8 cellular contexts compared by ENCODE assay signal in the genomic region with DNA sequence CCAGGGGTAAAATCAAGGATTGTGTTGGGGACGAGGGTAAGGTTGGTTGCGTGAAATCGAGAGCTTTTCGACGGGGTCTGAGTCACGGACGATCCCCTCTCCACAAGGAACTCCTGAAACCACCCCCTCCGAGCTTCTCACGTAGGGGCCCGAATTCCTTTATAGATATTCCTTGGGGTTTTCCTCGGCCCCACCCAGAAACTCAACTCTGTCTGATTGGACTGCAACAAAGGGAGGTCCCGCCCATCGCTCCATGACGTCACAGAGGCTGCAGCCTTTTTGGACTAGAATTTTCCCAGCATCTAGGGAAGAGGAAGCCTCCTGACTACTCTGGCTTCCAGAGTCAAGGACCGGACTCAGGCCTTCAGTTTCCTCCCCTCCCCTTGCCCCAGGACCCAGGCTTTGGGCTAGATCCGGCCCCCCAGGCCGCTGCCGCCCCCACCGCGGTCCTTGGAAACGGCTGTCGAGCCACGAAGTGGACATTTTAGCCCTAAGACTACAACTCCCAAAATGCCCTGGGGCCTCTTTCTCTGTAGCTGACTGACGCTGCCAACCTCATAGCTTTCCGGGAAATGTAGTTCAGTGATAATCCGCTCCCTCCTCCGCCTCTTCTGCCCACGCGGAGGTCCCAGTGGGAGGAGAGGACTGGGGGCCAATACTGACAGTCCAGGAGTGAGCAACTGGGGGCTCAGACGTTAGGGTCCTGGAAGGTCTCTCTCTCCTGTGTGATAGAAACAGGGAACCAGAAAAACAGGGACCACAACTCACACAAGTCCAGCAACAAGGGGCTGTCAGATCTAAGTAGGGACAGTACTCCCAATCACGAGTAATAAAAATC. TPM values are rescaled to one million over a fixed set of nuclear protein-coding genes. Genes with fewer than 3 reads are reported as not detected.
DNase-seq lines count a peak whose midpoint lies in the region; ATAC-seq and TF ChIP-seq lines count a peak whose summit lies in the region.

Gene IZUMO1 (minus strand): TSS at position 172 of the 838 bp plus-strand sequence. CDS start 1,050 bp downstream, outside the sequence.

- peaks cover 9% of the 10 kb centered on the region; the same call in 1 of the 2 replicates for H3K36me3 ChIP-seq in ES-I3 (ENCODE audit: insufficient read depth, low read length)
- no peaks in the 10 kb centered on the region for H3K36me3 ChIP-seq in neural cell (ENCODE audit: insufficient read depth, low read length)
- H3K36me3 ChIP-seq in tibial artery: peaks cover 0 to 11% (median 0%) of the 10 kb centered on the region in 3 donors

- no peaks in the 10 kb centered on the region for H3K9me2 ChIP-seq in neural cell (ENCODE audit: insufficient read depth, low read length)

- no peaks in the 10 kb centered on the region for H3F3A ChIP-seq in neural cell (ENCODE audit: insufficient read depth, low read length, poor library complexity, severe bottlenecking)

- intact Hi-C loops in activated naive CD4-positive, alpha-beta T cell treated with anti-CD3 and anti-CD28 coated beads for 36 hours (cut with micrococcal nuclease): loop anchor here (5.0 kb wide), 1 partner anchor 575 kb away; the partner anchor contains the start of genes LIG1 and ZSWIM9
- intact Hi-C loops in tibial artery (cut with DNase I; ENCODE audit: low total_unique reads): no loop called here

- H3K4me1 Mint-ChIP-seq in activated naive CD4-positive, alpha-beta T cell treated with anti-CD3 and anti-CD28 coated beads for 36 hours (ENCODE audit: low read depth): peaks cover 15% of the 10 kb centered on the region

- H3K27ac ChIP-seq in neural cell (ENCODE audit: low read length) (no peak within 1 kb of the TSS), tibial artery (peak within 1 kb of the TSS; percentile 37 to 52)

- H3K9ac ChIP-seq in ES-I3 (ENCODE audit: low read depth, low read length) (peak within 1 kb of the TSS; percentile 91), neural cell (ENCODE audit: low read length) (peak within 1 kb of the TSS; percentile 46)

- no peak for TF ChIP-seq EP300 in neural cell (conservative IDR thresholded peaks at IDR 0.05; ENCODE audit: poor library complexity, severe bottlenecking)

- H3K27ac Mint-ChIP-seq in activated naive CD4-positive, alpha-beta T cell treated with anti-CD3 and anti-CD28 coated beads for 36 hours: no peak within 1 kb of the TSS

- no peak within 1 kb of the TSS for H2AFZ ChIP-seq in neural cell (ENCODE audit: low read depth, low read length)

- ATAC-seq in HG03159 (IDR thresholded peaks at IDR 0.05; ENCODE audit: unreplicated experiment): no peak

- TF ChIP-seq CTCF in neural cell (IDR thresholded peaks at IDR 0.05; ENCODE audit: poor library complexity, severe bottlenecking): no peak
- TF ChIP-seq CTCF in tibial artery (IDR thresholded peaks at IDR 0.05): no peak

- no peak within 1 kb of the TSS for H3K4me2 ChIP-seq in neural cell (ENCODE audit: low read length)

- H3K79me2 ChIP-seq in neural cell (replicated peaks; ENCODE audit: insufficient read depth, low read length): no peaks in the 10 kb centered on the region

- no peaks in the 10 kb centered on the region for H3K9me3 Mint-ChIP-seq in activated naive CD4-positive, alpha-beta T cell treated with anti-CD3 and anti-CD28 coated beads for 36 hours

- H3K4me3 Mint-ChIP-seq in activated naive CD4-positive, alpha-beta T cell treated with anti-CD3 and anti-CD28 coated beads for 36 hours: peak within 1 kb of the TSS; percentile 34

- peaks cover 12% of the 10 kb centered on the region for H3K27me3 Mint-ChIP-seq in activated naive CD4-positive, alpha-beta T cell treated with anti-CD3 and anti-CD28 coated beads for 36 hours (ENCODE audit: low read depth)

- CTCF ChIA-PET in activated naive CD4-positive, alpha-beta T cell treated with anti-CD3 and anti-CD28 coated beads for 36 hours (lab: Charles Lee): interaction anchor here (0.6 to 1.0 kb wide), 4 partner anchors 48 to 349 kb away, joined by 3 read pairs; no protein-coding TSS in a partner anchor

- no peak for TF ChIP-seq RAD21 in neural cell (conservative IDR thresholded peaks at IDR 0.05)

- no peaks in the 10 kb centered on the region for H3K36me3 Mint-ChIP-seq in activated naive CD4-positive, alpha-beta T cell treated with anti-CD3 and anti-CD28 coated beads for 36 hours (ENCODE audit: low read depth)

- no peaks in the 10 kb centered on the region for H3K9me3 ChIP-seq in ES-I3 (ENCODE audit: control insufficient read depth, insufficient read depth, low read length)
- no peaks in the 10 kb centered on the region for H3K9me3 ChIP-seq in neural cell (ENCODE audit: low read length)
- no peaks in the 10 kb centered on the region for H3K9me3 ChIP-seq in tibial artery

- H3K4me3 ChIP-seq in neural cell (ENCODE audit: low read length) (peak within 1 kb of the TSS; percentile 57), tibial artery (peak within 1 kb of the TSS; percentile 33 to 37)

- H3K4me1 ChIP-seq in ES-I3 (ENCODE audit: insufficient read depth, low read length) (no peaks in the 10 kb centered on the region; the same call in 1 of the 2 replicates), tibial artery (peaks cover 0 to 7% (median 0%) of the 10 kb centered on the region in 4 donors)

- DNase-seq in NOMO-1 treated with DMSO at 0.1 percent for 48 hours (lab: John Stamatoyannopoulos, UW; ENCODE audit: unreplicated experiment): peak; percentile 83
- peak; percentile 73 for DNase-seq in activated naive CD4-positive, alpha-beta T cell treated with anti-CD3 and anti-CD28 coated beads for 36 hours
- DNase-seq in globus pallidus (ENCODE audit: low spot score): peak; percentile 88
- peak; percentile 68 to 77 for DNase-seq in tibial artery
- DNase-seq in mesenteric fat pad (ENCODE audit: low spot score): no peak

- H3K27me3 ChIP-seq in neural cell (ENCODE audit: insufficient read depth, low read depth, low read length) (peaks cover 9% of the 10 kb centered on the region), tibial artery (peaks cover 0 to 40% of the 10 kb centered on the region in 2 donors)

- H4K20me1 ChIP-seq in neural cell (ENCODE audit: insufficient read depth): no peaks in the 10 kb centered on the region

TF ChIP-seq in neural cell, 6 proteins besides CTCF, POLR2A, EP300 and RAD21:
- TF ChIP-seq EZH2 (IDR thresholded peaks at IDR 0.05; ENCODE audit: borderline replicate concordance, insufficient read depth, low read length, poor library complexity, severe bottlenecking) (no peak), SMC3 (conservative IDR thresholded peaks at IDR 0.05; ENCODE audit: poor library complexity) (no peak), POLR2AphosphoS5 (IDR thresholded peaks at IDR 0.05) (no peak), TAF1 (IDR thresholded peaks at IDR 0.05; ENCODE audit: low read depth) (no peak), MXI1 (conservative IDR thresholded peaks at IDR 0.05; ENCODE audit: poor library complexity, severe bottlenecking) (no peak)
- TF ChIP-seq, protein P1, sequence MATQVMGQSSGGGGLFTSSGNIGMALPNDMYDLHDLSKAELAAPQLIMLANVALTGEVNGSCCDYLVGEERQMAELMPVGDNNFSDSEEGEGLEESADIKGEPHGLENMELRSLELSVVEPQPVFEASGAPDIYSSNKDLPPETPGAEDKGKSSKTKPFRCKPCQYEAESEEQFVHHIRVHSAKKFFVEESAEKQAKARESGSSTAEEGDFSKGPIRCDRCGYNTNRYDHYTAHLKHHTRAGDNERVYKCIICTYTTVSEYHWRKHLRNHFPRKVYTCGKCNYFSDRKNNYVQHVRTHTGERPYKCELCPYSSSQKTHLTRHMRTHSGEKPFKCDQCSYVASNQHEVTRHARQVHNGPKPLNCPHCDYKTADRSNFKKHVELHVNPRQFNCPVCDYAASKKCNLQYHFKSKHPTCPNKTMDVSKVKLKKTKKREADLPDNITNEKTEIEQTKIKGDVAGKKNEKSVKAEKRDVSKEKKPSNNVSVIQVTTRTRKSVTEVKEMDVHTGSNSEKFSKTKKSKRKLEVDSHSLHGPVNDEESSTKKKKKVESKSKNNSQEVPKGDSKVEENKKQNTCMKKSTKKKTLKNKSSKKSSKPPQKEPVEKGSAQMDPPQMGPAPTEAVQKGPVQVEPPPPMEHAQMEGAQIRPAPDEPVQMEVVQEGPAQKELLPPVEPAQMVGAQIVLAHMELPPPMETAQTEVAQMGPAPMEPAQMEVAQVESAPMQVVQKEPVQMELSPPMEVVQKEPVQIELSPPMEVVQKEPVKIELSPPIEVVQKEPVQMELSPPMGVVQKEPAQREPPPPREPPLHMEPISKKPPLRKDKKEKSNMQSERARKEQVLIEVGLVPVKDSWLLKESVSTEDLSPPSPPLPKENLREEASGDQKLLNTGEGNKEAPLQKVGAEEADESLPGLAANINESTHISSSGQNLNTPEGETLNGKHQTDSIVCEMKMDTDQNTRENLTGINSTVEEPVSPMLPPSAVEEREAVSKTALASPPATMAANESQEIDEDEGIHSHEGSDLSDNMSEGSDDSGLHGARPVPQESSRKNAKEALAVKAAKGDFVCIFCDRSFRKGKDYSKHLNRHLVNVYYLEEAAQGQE (IDR thresholded peaks at IDR 0.05; ENCODE audit: borderline replicate concordance): no peak

RNA-seq across cellular contexts. Expression of gene IZUMO1, which starts in this region (rescaled TPM):
- total RNA-seq in activated naive CD4-positive, alpha-beta T cell treated with anti-CD3 and anti-CD28 coated beads for 36 hours: not detected
- not detected in 2 replicates for polyA plus RNA-seq in neural cell
- not detected in 2 replicates for polyA minus RNA-seq in neural cell
- total RNA-seq in mesenteric fat pad: 2.0 TPM

Comparison
In these comparisons a context has a peak if more than half of its experiments do, and no peak if none do; other contexts are left out.
1. Peak in DNase-seq in activated naive CD4-positive, alpha-beta T cell treated with anti-CD3 and anti-CD28 coated beads for 36 hours; RNA of the gene not detected or under 1 TPM.